1 cellular context compared by ENCODE assay signal in genomic region chr20:59207742-59208357, GRCh38.
TF ChIP-seq lines count a peak whose summit lies in the region.

No MANE protein-coding gene starts in this region.

TF ChIP-seq in SK-N-SH, 30 proteins besides CTCF, POLR2A, EP300 and RAD21 (continued from another document):
- TF ChIP-seq ZBTB33 (IDR thresholded peaks at IDR 0.05; ENCODE audit: borderline replicate concordance, low read depth) (no peak), RCOR1 (IDR thresholded peaks at IDR 0.05; ENCODE audit: low read length) (no peak), TCF12 (IDR thresholded peaks at IDR 0.05) (no peak), MXI1 (IDR thresholded peaks at IDR 0.05; ENCODE audit: low read depth, low read length) (no peak)
- TF ChIP-seq, protein P1, sequence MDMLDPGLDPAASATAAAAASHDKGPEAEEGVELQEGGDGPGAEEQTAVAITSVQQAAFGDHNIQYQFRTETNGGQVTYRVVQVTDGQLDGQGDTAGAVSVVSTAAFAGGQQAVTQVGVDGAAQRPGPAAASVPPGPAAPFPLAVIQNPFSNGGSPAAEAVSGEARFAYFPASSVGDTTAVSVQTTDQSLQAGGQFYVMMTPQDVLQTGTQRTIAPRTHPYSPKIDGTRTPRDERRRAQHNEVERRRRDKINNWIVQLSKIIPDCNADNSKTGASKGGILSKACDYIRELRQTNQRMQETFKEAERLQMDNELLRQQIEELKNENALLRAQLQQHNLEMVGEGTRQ (IDR thresholded peaks at IDR 0.05; ENCODE audit: borderline replicate concordance, low read depth, low read length), result no peak
TF ChIP-seq in SK-N-SH: peak in this region for 0.
